ENCODE assay signal across 8 cellular contexts in genomic region chr9:100324594-100325200, GRCh38. TPM values are rescaled to one million over a fixed set of nuclear protein-coding genes. Genes with fewer than 3 reads are reported as not detected.
DNase-seq lines count a peak whose midpoint lies in the region; ATAC-seq, FAIRE-seq and TF ChIP-seq lines count a peak whose summit lies in the region.

No MANE protein-coding gene starts in this region.

- no peak overlapping the region for H3K27ac ChIP-seq in ascending aorta
- H3K27ac ChIP-seq in HepG2 (ENCODE audit: extremely low read length, insufficient read depth, low read length): no peak overlapping the region
- no peak overlapping the region for H3K27ac ChIP-seq in prostate gland

- no peak for TF ChIP-seq POLR2A in HepG2 (IDR thresholded peaks at IDR 0.05; ENCODE audit: insufficient read depth in 1 of 2, low read depth in 2 of 2, low read length in 2 of 2)
- TF ChIP-seq POLR2A in prostate gland (IDR thresholded peaks at IDR 0.05): no peak

- 92% methylated on average over 4 of the region's 4 CpGs for WGBS in HepG2 (ENCODE audit: low lambda C conversion rate)
- WGBS in prostate gland: 54% methylated on average over 4 of the region's 4 CpGs

- H3K9me3 ChIP-seq in ascending aorta: no peaks in the 10 kb centered on the region
- H3K9me3 ChIP-seq in HepG2 (ENCODE audit: low read length): no peaks in the 10 kb centered on the region
- no peaks in the 10 kb centered on the region for H3K9me3 ChIP-seq in prostate gland

- DNase-seq in DMS114 treated with DMSO at 0.1 percent for 48 hours (lab: John Stamatoyannopoulos, UW; ENCODE audit: unreplicated experiment) (peak; percentile 46), ascending aorta (ENCODE audit: low spot score in 2 of 2) (no peak), HepG2 (ENCODE audit: low spot score) (peak; percentile 9), prostate gland (ENCODE audit: low spot score) (no peak), NCI-H187 treated with DMSO at 0.1 percent for 48 hours (lab: John Stamatoyannopoulos, UW) (no peak)
- no peak for DNase-seq in activated CD4-positive, alpha-beta memory T cell treated with anti-CD3 and anti-CD28 coated beads for 36 hours

- TF ChIP-seq CTCF in LNCAP (IDR thresholded peaks at IDR 0.05) (peak; percentile 60), ascending aorta (IDR thresholded peaks at IDR 0.05) (peak; percentile 30 to 59 (median 35)), HepG2 (CRISPR knock-in tag; IDR thresholded peaks at IDR 0.05) (no peak), prostate gland (IDR thresholded peaks at IDR 0.05) (peak in 2 of 4 experiments; percentile 40 to 50)

- H2AFZ ChIP-seq in HepG2 (ENCODE audit: low read length): no peak overlapping the region

- H3K4me1 Mint-ChIP-seq in activated CD4-positive, alpha-beta memory T cell treated with anti-CD3 and anti-CD28 coated beads for 36 hours (ENCODE audit: low read depth): peaks cover 8% of the 10 kb centered on the region

- ATAC-seq in HepG2: no peak
- ATAC-seq in HG03378 (IDR thresholded peaks at IDR 0.05; ENCODE audit: unreplicated experiment): no peak

- peaks cover 27% of the 10 kb centered on the region for H3K36me3 Mint-ChIP-seq in activated CD4-positive, alpha-beta memory T cell treated with anti-CD3 and anti-CD28 coated beads for 36 hours

- H3K27ac Mint-ChIP-seq in activated CD4-positive, alpha-beta memory T cell treated with anti-CD3 and anti-CD28 coated beads for 36 hours: no peak overlapping the region

- in situ Hi-C loops in HepG2 (cut with HindIII; ENCODE audit: extremely low pct_ligation_motif_present, low pct_unique_long_range_greater_than_20kb): loop anchor here (25.0 kb wide), 1 partner anchor 287 kb away; no protein-coding TSS in a partner anchor

- TF ChIP-seq EP300 in HepG2 (IDR thresholded peaks at IDR 0.05; ENCODE audit: low read depth in 2 of 2, low read length in 2 of 2): no peak
- TF ChIP-seq EP300 in HepG2 (CRISPR knock-in tag; IDR thresholded peaks at IDR 0.05; ENCODE audit: borderline replicate concordance): no peak

- H3K36me3 ChIP-seq in ascending aorta (peaks cover 10 to 19% of the 10 kb centered on the region in 2 donors), HepG2 (replicated peaks in 1 of 2; ENCODE audit: control insufficient read depth in 1 of 2, insufficient read depth in 2 of 2, low read length in 2 of 2) (peaks cover 13 to 79% of the 10 kb centered on the region in 2 experiments), prostate gland (no peaks in the 10 kb centered on the region)

- no peaks in the 10 kb centered on the region for H3K4me1 ChIP-seq in ascending aorta
- no peaks in the 10 kb centered on the region for H3K4me1 ChIP-seq in HepG2 (ENCODE audit: insufficient read depth, low read length)
- no peaks in the 10 kb centered on the region for H3K4me1 ChIP-seq in prostate gland (replicated peaks)

- no peak for TF ChIP-seq RAD21 in HepG2 (CRISPR knock-in tag; IDR thresholded peaks at IDR 0.05)

- no peaks in the 10 kb centered on the region for H3K27me3 ChIP-seq in ascending aorta
- H3K27me3 ChIP-seq in HepG2 (ENCODE audit: control insufficient read depth in 1 of 2, insufficient read depth in 2 of 2, low read length in 2 of 2): no peaks in the 10 kb centered on the region
- no peaks in the 10 kb centered on the region for H3K27me3 ChIP-seq in prostate gland (replicated peaks; ENCODE audit: insufficient read depth)

- H3K4me3 Mint-ChIP-seq in activated CD4-positive, alpha-beta memory T cell treated with anti-CD3 and anti-CD28 coated beads for 36 hours: no peak overlapping the region

- H3K27me3 Mint-ChIP-seq in activated CD4-positive, alpha-beta memory T cell treated with anti-CD3 and anti-CD28 coated beads for 36 hours: no peaks in the 10 kb centered on the region

- H4K20me1 ChIP-seq in HepG2 (ENCODE audit: insufficient read depth, low read length): peaks cover 7% of the 10 kb centered on the region; the same call in 1 of the 2 replicates

- no peak for FAIRE-seq in HepG2 (lab: Jason Lieb, UNC)

- H3K4me2 ChIP-seq in HepG2 (ENCODE audit: low read depth, low read length): no peak overlapping the region

- intact Hi-C loops in ascending aorta (cut with DNase I) (loop anchor here (10.0 kb wide), 1 partner anchor 270 kb away; no protein-coding TSS in a partner anchor), HepG2 (cut with micrococcal nuclease; ENCODE audit: unreplicated experiment) (loop anchor here (5.0 kb wide), 1 partner anchor 273 kb away; no protein-coding TSS in a partner anchor), prostate gland (cut with DNase I) (loop anchor here (10.0 kb wide), 4 partner anchors 270 to 1140 kb away; partner anchors contain the start of gene NR4A3)
- intact Hi-C loops in activated CD4-positive, alpha-beta memory T cell treated with anti-CD3 and anti-CD28 coated beads for 36 hours (cut with micrococcal nuclease): loop anchor here (1.0 to 10.0 kb wide), 5 partner anchors 220 to 1140 kb away; partner anchors contain the start of gene NR4A3

- BruUV-seq in HepG2 (replicated peaks; lab: Mats Ljungman, UMichigan): no TSS peak

- CTCF ChIA-PET in HepG2 (lab: Yijun Ruan, JAX; ENCODE audit: low intra/inter-chr PET ratio, low total read pairs): no interaction called here
- CTCF ChIA-PET in activated CD4-positive, alpha-beta memory T cell treated with anti-CD3 and anti-CD28 coated beads for 36 hours (lab: Charles Lee): interaction anchor here (0.6 to 2.8 kb wide), 29 partner anchors 8 to 1058 kb away, joined by 3 to 19 read pairs (median 3); partner anchors contain the start of gene TEX10

- no peak overlapping the region for H3K4me3 ChIP-seq in ascending aorta
- H3K4me3 ChIP-seq in HepG2 (replicated peaks in 1 of 3; ENCODE audit: insufficient read depth in 1 of 3, low read depth in 2 of 3, low read length in 3 of 3): no peak overlapping the region
- no peak overlapping the region for H3K4me3 ChIP-seq in prostate gland

- no peaks in the 10 kb centered on the region for H3K9me3 Mint-ChIP-seq in activated CD4-positive, alpha-beta memory T cell treated with anti-CD3 and anti-CD28 coated beads for 36 hours

- POLR2A ChIA-PET in HepG2 (lab: Yijun Ruan, JAX): no interaction called here
- POLR2A ChIA-PET in activated CD4-positive, alpha-beta memory T cell treated with anti-CD3 and anti-CD28 coated beads for 36 hours (lab: Charles Lee): interaction anchor here (0.6 kb wide), 1 partner anchor 27 kb away, joined by 3 read pairs; the partner anchor contains the start of gene TEX10

- peaks cover 3% of the 10 kb centered on the region for H3K79me2 ChIP-seq in HepG2 (ENCODE audit: insufficient read depth, low read length)

- H3K9ac ChIP-seq in HepG2 (ENCODE audit: insufficient read depth, low read depth, low read length): no peak overlapping the region

TF ChIP-seq in HepG2, 621 proteins besides CTCF, POLR2A, EP300 and RAD21:
- TF ChIP-seq ZEB1 (IDR thresholded peaks at IDR 0.05; ENCODE audit: insufficient replicate concordance, low read depth): no peak
- no peak for TF ChIP-seq DNMT3B (CRISPR knock-in tag; conservative IDR thresholded peaks at IDR 0.05)
- peak; percentile 20; the same call in 1 of the 2 replicates for TF ChIP-seq STAG1 (CRISPR knock-in tag; IDR thresholded peaks at IDR 0.05)
- TF ChIP-seq, protein P1, sequence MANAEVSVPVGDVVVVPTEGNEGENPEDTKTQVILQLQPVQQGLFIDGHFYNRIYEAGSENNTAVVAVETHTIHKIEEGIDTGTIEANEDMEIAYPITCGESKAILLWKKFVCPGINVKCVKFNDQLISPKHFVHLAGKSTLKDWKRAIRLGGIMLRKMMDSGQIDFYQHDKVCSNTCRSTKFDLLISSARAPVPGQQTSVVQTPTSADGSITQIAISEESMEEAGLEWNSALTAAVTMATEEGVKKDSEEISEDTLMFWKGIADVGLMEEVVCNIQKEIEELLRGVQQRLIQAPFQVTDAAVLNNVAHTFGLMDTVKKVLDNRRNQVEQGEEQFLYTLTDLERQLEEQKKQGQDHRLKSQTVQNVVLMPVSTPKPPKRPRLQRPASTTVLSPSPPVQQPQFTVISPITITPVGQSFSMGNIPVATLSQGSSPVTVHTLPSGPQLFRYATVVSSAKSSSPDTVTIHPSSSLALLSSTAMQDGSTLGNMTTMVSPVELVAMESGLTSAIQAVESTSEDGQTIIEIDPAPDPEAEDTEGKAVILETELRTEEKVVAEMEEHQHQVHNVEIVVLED (CRISPR knock-in tag; IDR thresholded peaks at IDR 0.05; ENCODE audit: borderline replicate concordance): no peak

RNA-seq across cellular contexts. Expression of gene TEX10, which starts 28.0 kb away (rescaled TPM):
- 2.3 TPM for total RNA-seq in ascending aorta
- total RNA-seq in HepG2 (2016; rRNA removed; fragmentation: Illumina TruSeq; extraction: Trizol): 38.7 and 50.2 TPM in 2 replicates
- 14.0 and 19.4 TPM in 2 replicates for total RNA-seq in HepG2 (2016; cell fraction: cytosol; rRNA removed; fragmentation: Illumina TruSeq; extraction: Trizol; ENCODE audit: low read depth)
- total RNA-seq in HepG2 (2016; cell fraction: insoluble cytoplasmic fraction; rRNA removed; fragmentation: Illumina TruSeq; extraction: Trizol): 38.8 and 49.0 TPM in 2 replicates
- 23.9 and 33.2 TPM in 2 replicates for total RNA-seq in HepG2 (2016; cell fraction: membrane; rRNA removed; fragmentation: Illumina TruSeq; extraction: Trizol)
- total RNA-seq in HepG2 (2016; cell fraction: nucleus; rRNA removed; fragmentation: Illumina TruSeq; extraction: Trizol): 39.3 and 43.5 TPM in 2 replicates
- 13.5 and 18.1 TPM in 2 replicates for polyA plus RNA-seq in HepG2 (2011; rRNA removed)
- polyA plus RNA-seq in HepG2 (2011; cell fraction: cytosol; rRNA removed): 8.0 and 11.3 TPM in 2 replicates
- 14.7 and 17.6 TPM in 2 replicates for polyA plus RNA-seq in HepG2 (2011; cell fraction: nucleus; rRNA removed)
- 13.9 and 16.3 TPM in 2 replicates for polyA plus RNA-seq in HepG2 (2012)
- polyA plus RNA-seq in HepG2 (2016; cell fraction: cytosol; fragmentation: Illumina TruSeq; extraction: Trizol; ENCODE audit: low read depth): 1.5 and 1.8 TPM in 2 replicates
- polyA plus RNA-seq in HepG2 (2016; cell fraction: insoluble cytoplasmic fraction; fragmentation: Illumina TruSeq; extraction: Trizol; ENCODE audit: low read depth): 28.6 and 28.7 TPM in 2 replicates
- polyA plus RNA-seq in HepG2 (2016; cell fraction: membrane; fragmentation: Illumina TruSeq; extraction: Trizol; ENCODE audit: low read depth): 2.3 and 3.2 TPM in 2 replicates
- 28.1 and 32.8 TPM in 2 replicates for polyA plus RNA-seq in HepG2 (2016; cell fraction: nucleus; fragmentation: Illumina TruSeq; extraction: Trizol; ENCODE audit: insufficient read depth, low read depth)
- 14.4 and 24.2 TPM in 2 replicates for polyA minus RNA-seq in HepG2 (2011; rRNA and poly(A)+ RNA removed; ENCODE audit: low replicate concordance)
- 12.3 and 12.7 TPM in 2 replicates for polyA minus RNA-seq in HepG2 (2011; cell fraction: cytosol; rRNA and poly(A)+ RNA removed)
- 70.5 and 70.8 TPM in 2 replicates for polyA minus RNA-seq in HepG2 (2011; cell fraction: nucleus; rRNA and poly(A)+ RNA removed)
- 10 to 100 TPM; 20.3 to 20.7 TPM for total RNA-seq in activated CD4-positive, alpha-beta memory T cell treated with anti-CD3 and anti-CD28 coated beads for 36 hours
- 10 to 100 TPM; 17.3 to 32.1 TPM for total RNA-seq in prostate gland

Comparison
In these comparisons a context has a peak if more than half of its experiments do, and no peak if none do; other contexts are left out.
1. DNase-seq: peak in DMS114 treated with DMSO at 0.1 percent for 48 hours (single experiment) and HepG2 (single experiment); none in ascending aorta (0 of 2), activated CD4-positive, alpha-beta memory T cell treated with anti-CD3 and anti-CD28 coated beads for 36 hours (single experiment), prostate gland (single experiment) and NCI-H187 treated with DMSO at 0.1 percent for 48 hours (single experiment).